ENCODE assay signal across 8 cellular contexts in the genomic region with DNA sequence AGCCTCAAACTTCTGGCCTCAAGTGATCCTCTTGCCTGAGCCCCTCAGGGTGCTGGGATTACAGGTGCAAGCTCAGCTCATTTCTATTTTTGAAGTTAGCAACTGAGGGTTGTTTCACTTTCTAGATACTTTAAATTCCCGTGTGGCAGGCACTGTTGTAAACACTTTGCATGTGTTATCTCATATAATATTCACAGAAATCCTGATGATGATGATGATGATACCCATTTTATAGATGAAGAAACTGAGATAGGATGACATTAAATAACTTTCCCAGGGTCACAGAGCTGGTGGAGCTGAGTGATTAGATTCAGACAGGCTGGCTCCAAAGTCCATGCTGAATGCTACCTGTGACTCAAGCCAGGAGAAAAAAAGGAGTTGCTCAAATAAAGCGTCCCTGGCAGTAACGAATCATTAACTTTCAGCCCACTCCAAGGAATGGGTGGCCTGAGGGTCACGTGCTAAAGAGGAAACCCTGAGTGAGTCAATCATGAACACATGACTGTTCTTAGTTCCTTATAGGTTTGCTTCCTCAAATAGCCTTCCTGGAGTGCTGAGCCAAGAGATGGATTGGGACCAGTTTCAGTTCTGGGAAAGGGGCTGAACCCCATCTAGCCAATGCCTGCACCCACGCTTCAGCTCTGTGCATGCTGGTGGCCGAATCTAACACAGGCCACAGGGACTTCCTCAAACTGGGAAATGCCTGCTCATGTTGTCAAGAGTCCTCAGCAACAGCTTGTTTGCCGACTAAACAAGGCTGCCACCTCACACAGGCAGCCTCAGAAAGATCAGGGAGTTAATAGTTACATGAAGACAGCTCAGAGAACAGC. TPM values are rescaled to one million over a fixed set of nuclear protein-coding genes. Genes with fewer than 3 reads are reported as not detected.
DNase-seq lines count a peak whose midpoint lies in the region; ATAC-seq, FAIRE-seq and TF ChIP-seq lines count a peak whose summit lies in the region.

No MANE protein-coding gene starts in this region.

- H3K4me2 ChIP-seq in MM.1S (ENCODE audit: low read depth, low read length) = peak overlapping the region; percentile 70

- H3K9ac ChIP-seq in MM.1S (ENCODE audit: low read length) = peak overlapping the region; percentile 49

- H3K36me3 ChIP-seq in MM.1S (replicated peaks; ENCODE audit: insufficient read depth, low read length) (no peaks in the 10 kb centered on the region), pancreas (no peaks in the 10 kb centered on the region), H7 (replicated peaks; ENCODE audit: control insufficient read depth, insufficient read depth, low read length) (no peaks in the 10 kb centered on the region)

- peak overlapping the region; percentile 89 for H3K27ac ChIP-seq in MM.1S (ENCODE audit: low read length)
- H3K27ac ChIP-seq in VCaP = peak overlapping the region; percentile 89
- peak overlapping the region; percentile 75 to 90 (median 84) for H3K27ac ChIP-seq in pancreas

- H3K9me2 ChIP-seq in MM.1S (replicated peaks; ENCODE audit: insufficient read depth, low read length) = no peaks in the 10 kb centered on the region

- ATAC-seq in HG02610 (IDR thresholded peaks at IDR 0.05; ENCODE audit: unreplicated experiment) (peak; percentile 71), pancreas (peak; percentile 91 to 95 (median 94))

- intact Hi-C loops in pancreas (cut with DNase I) = no loop called here

- H3K9me3 ChIP-seq in MM.1S (replicated peaks; ENCODE audit: insufficient read depth, low read length) = no peaks in the 10 kb centered on the region
- no peaks in the 10 kb centered on the region for H3K9me3 ChIP-seq in pancreas

- H3K4me1 ChIP-seq in MM.1S (ENCODE audit: low read length) (peaks cover 63% of the 10 kb centered on the region), pancreas (peaks cover 4 to 34% (median 20%) of the 10 kb centered on the region in 3 donors)

- 1 to 3% methylated on average over 7 of the region's 7 CpGs for WGBS in pancreas, 2 donors

- H3K79me2 ChIP-seq in MM.1S (ENCODE audit: low read length) = peaks cover 67% of the 10 kb centered on the region

- TF ChIP-seq CTCF in MM.1S (IDR thresholded peaks at IDR 0.05; ENCODE audit: low read length) = no peak
- no peak for TF ChIP-seq CTCF in VCaP (conservative IDR thresholded peaks at IDR 0.05)
- no peak for TF ChIP-seq CTCF in pancreas (IDR thresholded peaks at IDR 0.05)

- H4K20me1 ChIP-seq in MM.1S (ENCODE audit: insufficient read depth, low read length) = no peaks in the 10 kb centered on the region

- DNase-seq in AG08396 (ENCODE audit: low spot score) (peak; percentile 55), GM12892 (ENCODE audit: insufficient read length) (no peak), MM.1S (peak; percentile 82), germinal center (ENCODE audit: low spot score) (peak; percentile 41), pancreas (peak; percentile 74 to 94 (median 88)), H7 (no peak)

- no peak overlapping the region for H2AFZ ChIP-seq in MM.1S (ENCODE audit: low read length)

- no peak for TF ChIP-seq POLR2A in GM12892 (IDR thresholded peaks at IDR 0.05; ENCODE audit: low read depth, low read length)

- no peaks in the 10 kb centered on the region for H3K27me3 ChIP-seq in MM.1S (replicated peaks; ENCODE audit: insufficient read depth, low read length)
- no peaks in the 10 kb centered on the region for H3K27me3 ChIP-seq in pancreas
- H3K27me3 ChIP-seq in H7 (ENCODE audit: control insufficient read depth, insufficient read depth, low read length) = no peaks in the 10 kb centered on the region

- H3K4me3 ChIP-seq in MM.1S (ENCODE audit: low read length) (peak overlapping the region; percentile 28), pancreas (peak overlapping the region in 2 of 4 donors; percentile 17 to 19), H7 (ENCODE audit: insufficient read depth, low read depth, low read length) (no peak overlapping the region)

- peaks cover 44% of the 10 kb centered on the region for H3F3A ChIP-seq in MM.1S (ENCODE audit: insufficient read depth, low read length)

- FAIRE-seq in GM12892 (lab: Jason Lieb, UNC) (peak; percentile 96), pancreas (lab: Jason Lieb, UNC) (peak; percentile 96)

RNA-seq across cellular contexts. Expression of gene RBM47, which starts 52.8 kb away (rescaled TPM):
- 10.6 TPM for polyA plus RNA-seq in GM12892 (2012; ENCODE audit: missing spikeins)
- total RNA-seq in pancreas = 10 to 100 TPM; 25.7 to 59.6 (median 41.6) TPM
- 10 to 100 TPM; 12.3 to 18.0 TPM for polyA plus RNA-seq in pancreas
- total RNA-seq in H7 (2014; rRNA removed; shearing (Covaris generic)) = 97.9 and 116 TPM in 2 replicates

Comparison
In these comparisons a context has a peak if more than half of its experiments do, and no peak if none do; other contexts are left out.
1. DNase-seq: peak in AG08396 (single experiment), MM.1S (single experiment), germinal center (single experiment) and pancreas (6 of 6); none in GM12892 (single experiment) and H7 (single experiment).
2. Peak in every context shown above with its lines, with median percentiles within 50 percentile points of each other: H3K27ac ChIP-seq.